9 cellular contexts compared by ENCODE assay signal in the genomic region with DNA sequence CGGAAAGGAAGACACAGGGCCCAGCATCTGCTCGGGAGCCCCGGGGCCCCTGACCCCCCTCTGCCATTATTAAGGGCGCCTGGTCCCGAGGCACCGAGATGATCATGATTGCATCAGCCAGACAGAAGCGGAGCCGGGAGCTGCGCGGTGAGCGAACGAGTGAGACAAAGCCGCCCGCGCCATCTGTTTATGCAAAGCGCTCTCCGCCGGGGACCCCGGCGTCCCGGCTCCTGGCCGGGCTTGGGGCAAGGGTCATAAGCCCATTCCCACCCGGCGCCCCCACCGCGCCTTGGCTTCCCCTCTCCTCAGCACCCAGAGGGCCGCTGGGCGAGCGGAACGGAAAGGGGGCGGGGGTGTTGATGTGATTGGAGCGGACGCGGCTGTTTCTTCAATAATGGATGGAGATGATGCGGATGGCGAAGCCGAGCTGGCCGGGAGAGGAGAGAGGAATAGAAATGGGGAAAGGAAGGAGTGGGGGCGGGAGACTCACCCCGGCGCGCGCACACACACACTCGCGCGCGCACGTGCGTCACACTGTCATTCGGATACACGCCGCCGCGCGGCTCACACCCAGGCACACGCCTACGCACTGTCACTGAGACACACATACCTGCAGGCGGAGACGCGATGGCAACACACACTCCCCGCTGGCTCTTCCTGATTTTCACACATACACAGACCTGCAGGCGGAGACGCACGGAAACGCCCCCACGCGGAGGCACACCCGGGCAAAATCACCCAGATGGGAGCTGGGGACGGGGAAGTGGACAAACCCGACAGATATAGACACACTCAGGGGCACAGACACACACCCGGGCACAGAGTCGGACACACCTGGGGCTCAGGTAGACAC. TPM values are rescaled to one million over a fixed set of nuclear protein-coding genes. Genes with fewer than 3 reads are reported as not detected.
DNase-seq lines count a peak whose midpoint lies in the region; ATAC-seq and TF ChIP-seq lines count a peak whose summit lies in the region.
"Had no signal": no experiment of that assay in that cellular context is flagged by ENCODE, and none has a peak within 500 bp of the region (broad histone marks: within the 10 kb centered on the region; RNA-seq: fewer than 3 reads in every experiment).

No MANE protein-coding gene starts in this region.

- intact Hi-C loops in OCI-LY7 (cut with micrococcal nuclease; ENCODE audit: unreplicated experiment): loop anchor here (2.0 to 5.0 kb wide), 5 partner anchors 128 to 512 kb away; a partner anchor contains a TSS

- no peak for TF ChIP-seq CTCF in HL-60 (IDR thresholded peaks at IDR 0.05; ENCODE audit: insufficient read depth, low read length)
- TF ChIP-seq CTCF in OCI-LY7 (conservative IDR thresholded peaks at IDR 0.05; ENCODE audit: low read length): peak; percentile 38; the same call in 1 of the 2 replicates
- no peak for TF ChIP-seq CTCF in fibroblast of villous mesenchyme (IDR thresholded peaks at IDR 0.05; ENCODE audit: insufficient read depth, low read depth, low read length)
- no peak for TF ChIP-seq CTCF in osteoblast (IDR thresholded peaks at IDR 0.05; ENCODE audit: extremely low read depth, low read depth, low read length)

- peaks cover 25% of the 10 kb centered on the region for H3K36me3 Mint-ChIP-seq in activated T-helper 17 cell treated with anti-CD3 and anti-CD28 coated beads, Interleukin-2, amount 50 U/mL, for 72 hours (ENCODE audit: low read depth)

- peak overlapping the region; percentile 99 for H3K4me2 ChIP-seq in OCI-LY7 (ENCODE audit: low read length)
- H3K4me2 ChIP-seq in osteoblast (ENCODE audit: insufficient read depth, low read length): peak overlapping the region; percentile 93

- TSS peak; percentile 72 for BruUV-seq in OCI-LY7 (replicated peaks; lab: Mats Ljungman, UMichigan)

- H4K20me1 ChIP-seq in OCI-LY7 (ENCODE audit: insufficient read depth, low read length) (no peaks in the 10 kb centered on the region), osteoblast (ENCODE audit: insufficient read depth, low read length) (peaks cover 9% of the 10 kb centered on the region)

- peak; percentile 36 for ATAC-seq in activated T-helper 17 cell treated with anti-CD3 and anti-CD28 coated beads, Interleukin-2, amount 50 U/mL, for 72 hours (replicated peaks)
- ATAC-seq in HG03135 (IDR thresholded peaks at IDR 0.05; ENCODE audit: unreplicated experiment): no peak

- DNase-seq in COR-L47 (lab: John Stamatoyannopoulos, UW): peak; percentile 82
- DNase-seq in HL-60 (ENCODE audit: low read depth in 1 of 2, low spot score in 1 of 2): peak; percentile 66
- peak; percentile 87 for DNase-seq in OCI-LY7 (ENCODE audit: low spot score)
- peak; percentile 66 for DNase-seq in fibroblast of villous mesenchyme (ENCODE audit: low read depth)
- peak; percentile 93 for DNase-seq in osteoblast (ENCODE audit: insufficient read length, low spot score, missing footprints)

- CTCF ChIA-PET in OCI-LY7 (lab: Charles Lee; ENCODE audit: unreplicated experiment): interaction anchor here (0.5 to 4.5 kb wide), 6 partner anchors 10 to 604 kb away, joined by 3 to 32 read pairs (median 10); a partner anchor contains a TSS

- peak overlapping the region; percentile 81 for H3K27ac Mint-ChIP-seq in activated T-helper 17 cell treated with anti-CD3 and anti-CD28 coated beads, Interleukin-2, amount 50 U/mL, for 72 hours

- H3K9me3 Mint-ChIP-seq in activated T-helper 17 cell treated with anti-CD3 and anti-CD28 coated beads, Interleukin-2, amount 50 U/mL, for 72 hours: no peaks in the 10 kb centered on the region

- H3K79me2 ChIP-seq in OCI-LY7 (ENCODE audit: insufficient read depth, low read depth, low read length) (no peaks in the 10 kb centered on the region), osteoblast (ENCODE audit: insufficient read depth, low read length) (no peaks in the 10 kb centered on the region)

- H3K36me3 ChIP-seq in OCI-LY7 (ENCODE audit: insufficient read depth, low read length): peaks cover 7% of the 10 kb centered on the region
- H3K36me3 ChIP-seq in osteoblast (ENCODE audit: insufficient read depth, low read length): no peaks in the 10 kb centered on the region
- H3K36me3 ChIP-seq in urinary bladder (ENCODE audit: insufficient read depth): no peaks in the 10 kb centered on the region

- H3K4me3 ChIP-seq in HL-60 (replicated peaks; ENCODE audit: insufficient read depth, low read length): peak overlapping the region; percentile 53
- peak overlapping the region; percentile 74 for H3K4me3 ChIP-seq in OCI-LY7 (ENCODE audit: low read depth, low read length, poor library complexity, severe bottlenecking)
- peak overlapping the region; percentile 76 for H3K4me3 ChIP-seq in fibroblast of villous mesenchyme (ENCODE audit: low read depth, low read length)
- peak overlapping the region; percentile 79 for H3K4me3 ChIP-seq in osteoblast (ENCODE audit: insufficient read depth, low read length)
- H3K4me3 ChIP-seq in urinary bladder (ENCODE audit: low read depth, low read length): peak overlapping the region; percentile 26

- H3K27me3 ChIP-seq in HL-60 (ENCODE audit: insufficient read depth, poor library complexity, severe bottlenecking): peaks cover 23% of the 10 kb centered on the region
- H3K27me3 ChIP-seq in osteoblast (ENCODE audit: insufficient read depth, low read length): peaks cover 40% of the 10 kb centered on the region

- H3K27ac ChIP-seq in HL-60 (replicated peaks) (no peak overlapping the region), OCI-LY7 (ENCODE audit: low read depth, low read length, poor library complexity, severe bottlenecking) (peak overlapping the region; percentile 92), osteoblast (ENCODE audit: low read depth, low read length) (no peak overlapping the region), urinary bladder (ENCODE audit: low read depth) (no peak overlapping the region)

- H3K9me2 ChIP-seq in OCI-LY7 (ENCODE audit: insufficient read depth, low read length): no peaks in the 10 kb centered on the region

- no peaks in the 10 kb centered on the region for H3K9me3 ChIP-seq in OCI-LY7 (ENCODE audit: low read length)
- H3K9me3 ChIP-seq in osteoblast (ENCODE audit: low read depth, low read length): no peaks in the 10 kb centered on the region

- peak overlapping the region; percentile 86 for H3K4me3 Mint-ChIP-seq in activated T-helper 17 cell treated with anti-CD3 and anti-CD28 coated beads, Interleukin-2, amount 50 U/mL, for 72 hours

- H3K4me1 Mint-ChIP-seq in activated T-helper 17 cell treated with anti-CD3 and anti-CD28 coated beads, Interleukin-2, amount 50 U/mL, for 72 hours: peaks cover 45% of the 10 kb centered on the region

- under 1% methylated on average over 72 of the region's 72 CpGs for WGBS in urinary bladder

- H3K4me1 ChIP-seq in OCI-LY7 (ENCODE audit: insufficient read depth, low read length, poor library complexity, severe bottlenecking) (peaks cover 49% of the 10 kb centered on the region), osteoblast (ENCODE audit: insufficient read depth, low read length) (peaks cover 34% of the 10 kb centered on the region), urinary bladder (ENCODE audit: insufficient read depth) (no peaks in the 10 kb centered on the region)

- POLR2A ChIA-PET in OCI-LY7 (lab: Charles Lee): interaction anchor here (0.6 to 7.3 kb wide), 8 partner anchors 9 to 530 kb away, joined by 3 to 69 read pairs (median 10); a partner anchor contains a TSS

- H3K27me3 Mint-ChIP-seq in activated T-helper 17 cell treated with anti-CD3 and anti-CD28 coated beads, Interleukin-2, amount 50 U/mL, for 72 hours: peaks cover 57% of the 10 kb centered on the region

- H2AFZ ChIP-seq in OCI-LY7 (ENCODE audit: low read length) (peak overlapping the region; percentile 34; the same call in 1 of the 2 replicates), osteoblast (ENCODE audit: low read length) (peak overlapping the region; percentile 62)

RNA-seq across cellular contexts. Expression of a gene that starts 10.7 kb away (rescaled TPM):
- total RNA-seq in OCI-LY7 (2014; rRNA removed; shearing (Covaris generic)): 1.4 and 2.5 TPM in 2 replicates
- total RNA-seq in OCI-LY7 (2022) (6.8 and 7.7 TPM in 2 replicates), fibroblast of villous mesenchyme (0.32 and 1.3 TPM in 2 replicates), osteoblast (0.36 and 0.59 TPM in 2 replicates), urinary bladder (13.5 TPM)
- total RNA-seq in activated T-helper 17 cell treated with anti-CD3 and anti-CD28 coated beads, Interleukin-2, amount 50 U/mL, for 72 hours: 1 to 10 TPM; 3.2 to 4.5 TPM
- polyA plus RNA-seq in urinary bladder: 1.1 TPM
- total RNA-seq: SK-MEL-5 had no signal

RNA-seq across cellular contexts. Expression of a gene that starts 10.8 kb away (rescaled TPM):
- 394 and 400 TPM in 2 replicates for total RNA-seq in OCI-LY7 (2014; rRNA removed; shearing (Covaris generic))
- total RNA-seq in OCI-LY7 (2022) (415 and 438 TPM in 2 replicates), fibroblast of villous mesenchyme (199 and 316 TPM in 2 replicates), osteoblast (384 and 408 TPM in 2 replicates), urinary bladder (62.8 TPM)
- total RNA-seq in activated T-helper 17 cell treated with anti-CD3 and anti-CD28 coated beads, Interleukin-2, amount 50 U/mL, for 72 hours: 100 to 1,000 TPM; 232 to 320 TPM
- polyA plus RNA-seq in urinary bladder: 69.8 TPM

RNA-seq across cellular contexts. Expression of a gene that starts 23.7 kb away (rescaled TPM):
- 4.7 and 5.3 TPM in 2 replicates for total RNA-seq in OCI-LY7 (2014; rRNA removed; shearing (Covaris generic))
- 9.8 and 10.5 TPM in 2 replicates for total RNA-seq in OCI-LY7 (2022)
- 1 to 10 TPM in 1 of 2 donors, under 1 TPM in 1; 0.34 to 1.4 TPM for total RNA-seq in activated T-helper 17 cell treated with anti-CD3 and anti-CD28 coated beads, Interleukin-2, amount 50 U/mL, for 72 hours
- 1.3 and 1.6 TPM in 2 replicates for total RNA-seq in fibroblast of villous mesenchyme
- total RNA-seq in osteoblast: 0.88 and 1.1 TPM in 2 replicates
- total RNA-seq in urinary bladder: 0.79 TPM
- polyA plus RNA-seq in urinary bladder: 0.28 TPM

Comparison
In these comparisons a context has a peak if more than half of its experiments do, and no peak if none do; other contexts are left out.
1. H3K4me3 ChIP-seq: peak in every context shown above with its lines; median percentile 79 in osteoblast; 76 in fibroblast of villous mesenchyme; 74 in OCI-LY7; 53 in HL-60; 26 in urinary bladder.